ENCODE assay signal across 1 cellular context in genomic region chr7:46153951-46154787, GRCh38.
A peak's percentile ranks its signal among the peaks of the same experiment; 100 is the strongest.
TF ChIP-seq lines count a peak whose summit lies in the region.

No MANE protein-coding gene starts in this region.

TF ChIP-seq in HepG2, 621 proteins besides CTCF, POLR2A, EP300 and RAD21 (continued from another document and continues in another):
- TF ChIP-seq ZNF704 (CRISPR knock-in tag; IDR thresholded peaks at IDR 0.05; ENCODE audit: borderline replicate concordance) = no peak
- TF ChIP-seq ZNF572 (CRISPR knock-in tag; IDR thresholded peaks at IDR 0.05) = no peak
- no peak for TF ChIP-seq RNF219 (CRISPR knock-in tag; IDR thresholded peaks at IDR 0.05)
- TF ChIP-seq ZMAT3 (CRISPR knock-in tag; conservative IDR thresholded peaks at IDR 0.05) = no peak
- TF ChIP-seq KDM4B (CRISPR knock-in tag; IDR thresholded peaks at IDR 0.05) = no peak
- TF ChIP-seq ZNF749 (CRISPR knock-in tag; IDR thresholded peaks at IDR 0.05; ENCODE audit: borderline replicate concordance) = no peak
- no peak for TF ChIP-seq ZBTB38 (CRISPR knock-in tag; IDR thresholded peaks at IDR 0.05)
- no peak for TF ChIP-seq ZNF564 (CRISPR knock-in tag; IDR thresholded peaks at IDR 0.05)
- TF ChIP-seq ZBTB4 (CRISPR knock-in tag; IDR thresholded peaks at IDR 0.05; ENCODE audit: borderline replicate concordance) = no peak
- no peak for TF ChIP-seq ZNF10 (CRISPR knock-in tag; IDR thresholded peaks at IDR 0.05; ENCODE audit: borderline replicate concordance, low read depth)
- TF ChIP-seq MXD3 (CRISPR knock-in tag; IDR thresholded peaks at IDR 0.05) = no peak
- TF ChIP-seq PAWR (CRISPR knock-in tag; IDR thresholded peaks at IDR 0.05; ENCODE audit: borderline replicate concordance) = no peak
- no peak for TF ChIP-seq MLXIP (CRISPR knock-in tag; IDR thresholded peaks at IDR 0.05; ENCODE audit: borderline replicate concordance)
- no peak for TF ChIP-seq ZFP62 (CRISPR knock-in tag; IDR thresholded peaks at IDR 0.05)
- TF ChIP-seq ZNF598 (CRISPR knock-in tag; IDR thresholded peaks at IDR 0.05; ENCODE audit: borderline replicate concordance) = peak; percentile 35; the same call in 1 of the 2 replicates
- TF ChIP-seq SRSF4 (IDR thresholded peaks at IDR 0.05; ENCODE audit: low read depth, low read length, poor library complexity, severe bottlenecking) = no peak
- no peak for TF ChIP-seq TRAFD1 (CRISPR knock-in tag; IDR thresholded peaks at IDR 0.05; ENCODE audit: borderline replicate concordance)
- peak; percentile 46; the same call in 1 of the 2 replicates for TF ChIP-seq FOXK1 (CRISPR knock-in tag; IDR thresholded peaks at IDR 0.05; ENCODE audit: borderline replicate concordance, low read depth)
- no peak for TF ChIP-seq NFKB2 (CRISPR knock-in tag; IDR thresholded peaks at IDR 0.05; ENCODE audit: borderline replicate concordance)
- TF ChIP-seq STAT6 (CRISPR knock-in tag; IDR thresholded peaks at IDR 0.05; ENCODE audit: borderline replicate concordance) = no peak
- no peak; a peak in 1 of 4 replicates for TF ChIP-seq ATF4 (CRISPR knock-in tag; IDR thresholded peaks at IDR 0.05)
- no peak for TF ChIP-seq CSRNP1 (CRISPR knock-in tag; IDR thresholded peaks at IDR 0.05)
- TF ChIP-seq CERS6 (CRISPR knock-in tag; IDR thresholded peaks at IDR 0.05) = no peak
- TF ChIP-seq PHF8 (CRISPR knock-in tag; IDR thresholded peaks at IDR 0.05) = no peak
- TF ChIP-seq ZKSCAN1 (IDR thresholded peaks at IDR 0.05; ENCODE audit: low read length) = 0 out of 2 replicates have a peak, but pooled peaks have one; percentile 29
- TF ChIP-seq ZNF33B (CRISPR knock-in tag; IDR thresholded peaks at IDR 0.05) = no peak
- peak; percentile 58; the same call in 1 of the 2 replicates for TF ChIP-seq NFIC (IDR thresholded peaks at IDR 0.05; ENCODE audit: low read length)
- peak; percentile 96 for TF ChIP-seq ZNF766 (CRISPR knock-in tag; IDR thresholded peaks at IDR 0.05; ENCODE audit: borderline replicate concordance)
- TF ChIP-seq BCL3 (CRISPR knock-in tag; IDR thresholded peaks at IDR 0.05) = no peak
- TF ChIP-seq ZNF468 (CRISPR knock-in tag; IDR thresholded peaks at IDR 0.05) = no peak
- TF ChIP-seq ZNF7 (CRISPR knock-in tag; IDR thresholded peaks at IDR 0.05) = no peak
- no peak for TF ChIP-seq TBP (CRISPR knock-in tag; IDR thresholded peaks at IDR 0.05)
- TF ChIP-seq ZFP1 (CRISPR knock-in tag; IDR thresholded peaks at IDR 0.05) = no peak
- no peak for TF ChIP-seq ZIK1 (CRISPR knock-in tag; IDR thresholded peaks at IDR 0.05; ENCODE audit: borderline replicate concordance, low read depth)
- TF ChIP-seq HMG20A (CRISPR knock-in tag; IDR thresholded peaks at IDR 0.05; ENCODE audit: borderline replicate concordance) = peak; percentile 84
- TF ChIP-seq E2F5 (CRISPR knock-in tag; conservative IDR thresholded peaks at IDR 0.05) = no peak
- TF ChIP-seq ZNF790 (CRISPR knock-in tag; IDR thresholded peaks at IDR 0.05; ENCODE audit: borderline replicate concordance) = peak; percentile 48; the same call in 1 of the 2 replicates
- TF ChIP-seq KDM5B (CRISPR knock-in tag; IDR thresholded peaks at IDR 0.05; ENCODE audit: borderline replicate concordance) = no peak
- TF ChIP-seq FOXJ3 (CRISPR knock-in tag; IDR thresholded peaks at IDR 0.05; ENCODE audit: borderline replicate concordance) = peak; percentile 35; the same call in 1 of the 2 replicates
- TF ChIP-seq WIZ (CRISPR knock-in tag; IDR thresholded peaks at IDR 0.05) = no peak
